22 cellular contexts compared by ENCODE assay signal in the genomic region with DNA sequence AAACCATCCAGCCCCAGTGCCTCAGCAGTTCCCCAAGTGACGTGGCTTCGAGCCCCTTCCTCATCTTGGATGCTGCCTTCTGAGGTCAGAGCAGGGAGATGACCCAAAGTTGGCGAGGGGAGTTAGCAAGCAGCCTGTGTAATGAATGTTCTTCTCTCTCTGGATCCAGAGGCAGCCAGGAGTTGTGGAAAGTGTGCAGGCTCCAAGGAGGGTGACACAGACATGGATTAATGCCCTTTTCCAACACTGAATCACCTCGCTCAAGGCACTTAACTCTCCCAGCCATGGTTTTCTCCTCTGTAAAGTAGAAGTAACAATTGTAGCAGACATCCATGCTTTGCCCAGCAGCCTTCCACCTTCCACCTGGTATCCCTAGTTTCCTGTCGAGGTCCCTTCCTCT.
DNase-seq lines count a peak whose midpoint lies in the region; ATAC-seq, FAIRE-seq and TF ChIP-seq lines count a peak whose summit lies in the region.
"Had no signal": no experiment of that assay in that cellular context is flagged by ENCODE, and none has a peak within 500 bp of the region (broad histone marks: within the 10 kb centered on the region; RNA-seq: fewer than 3 reads in every experiment).

No MANE protein-coding gene starts in this region.

- TF ChIP-seq RAD21 in A549 (conservative IDR thresholded peaks at IDR 0.05 in 1 of 2, IDR thresholded peaks at IDR 0.05 in 1 of 2): no peak
- TF ChIP-seq RAD21 in IMR-90 (IDR thresholded peaks at IDR 0.05; ENCODE audit: low read length): no peak
- no peak for TF ChIP-seq RAD21 in H1 (IDR thresholded peaks at IDR 0.05 in 1 of 2, conservative IDR thresholded peaks at IDR 0.05 in 1 of 2; ENCODE audit: low read depth in 2 of 2, low read length in 2 of 2)

- H3K4me3 ChIP-seq in A549 (no peak overlapping the region), IMR-90 (ENCODE audit: insufficient read depth, low read depth, low read length) (no peak overlapping the region), H1 (ENCODE audit: extremely low read depth in 1 of 4, insufficient read depth in 2 of 4, low read depth in 3 of 4, low read length in 4 of 4) (no peak overlapping the region), ovary (no peak overlapping the region), SJCRH30 (no peak overlapping the region)
- H3K4me3 ChIP-seq: PC-9 had no signal

- H3K4me1 Mint-ChIP-seq in osteocyte (ENCODE audit: unreplicated experiment): no peaks in the 10 kb centered on the region
- H3K4me1 Mint-ChIP-seq: IgD-negative memory B cell had no signal

- 50% methylated on average over 5 of the region's 5 CpGs for WGBS in A549 (ENCODE audit: missing lambda C conversion rate)
- WGBS in IMR-90 (ENCODE audit: extremely low coverage in 2 of 2, insufficient read length in 1 of 2), 2 experiments: no CpG with 5 or more reads among the region's 5 CpGs
- 84% methylated on average over 5 of the region's 5 CpGs; no CpG with 5 or more reads in 1 of the 2 experiments for WGBS in H1 (ENCODE audit: extremely low coverage in 1 of 2, insufficient coverage in 1 of 2, insufficient read length in 1 of 2, insufficient replicate concordance in 2 of 2, low coverage in 1 of 2, low lambda C conversion rate in 2 of 2, missing lambda C conversion rate in 1 of 2), 2 experiments
- 51 to 64% (median 55%) methylated on average over 5 of the region's 5 CpGs for WGBS in ovary, 3 donors

- no peak overlapping the region for H2AK5ac ChIP-seq in IMR-90 (ENCODE audit: low read depth, low read length)
- no peak overlapping the region for H2AK5ac ChIP-seq in H1 (ENCODE audit: low read depth, low read length)

- H3K27ac ChIP-seq in A549 (no peak overlapping the region), IMR-90 (ENCODE audit: insufficient read depth, low read length) (no peak overlapping the region), H1 (ENCODE audit: low read depth, low read length) (no peak overlapping the region), ovary (no peak overlapping the region), SJCRH30 (no peak overlapping the region)
- H3K27ac ChIP-seq: PC-9 had no signal

- peaks cover 33% of the 10 kb centered on the region for H3K27me3 ChIP-seq in IMR-90 (ENCODE audit: control insufficient read depth, insufficient read depth, low read length)
- H3K27me3 ChIP-seq in H1 (replicated peaks in 1 of 4; ENCODE audit: control insufficient read depth in 3 of 4, extremely low read depth in 1 of 4, insufficient read depth in 3 of 4, low read length in 3 of 4): 0 out of 7 replicates have a peak, but pooled peaks cover 0 to 2% (median 0%) of the 10 kb centered on the region in 4 experiments
- no peaks in the 10 kb centered on the region for H3K27me3 ChIP-seq in ovary
- peaks cover 13% of the 10 kb centered on the region for H3K27me3 ChIP-seq in SJCRH30

- H2BK15ac ChIP-seq in IMR-90 (ENCODE audit: low read depth, low read length) (no peak overlapping the region), H1 (ENCODE audit: low read length) (peak overlapping the region; percentile 14; the same call in 1 of the 2 replicates)

- TF ChIP-seq CTCF in A549 (IDR thresholded peaks at IDR 0.05) (no peak), IMR-90 (conservative IDR thresholded peaks at IDR 0.05; ENCODE audit: low read depth, low read length) (no peak), H1 (IDR thresholded peaks at IDR 0.05; ENCODE audit: control extremely low read depth in 1 of 3, insufficient read depth in 1 of 3, low read depth in 1 of 3, low read length in 3 of 3) (no peak), osteocyte (IDR thresholded peaks at IDR 0.05) (no peak), ovary (IDR thresholded peaks at IDR 0.05) (no peak)

- DNase-seq in A549 (ENCODE audit: low read depth in 1 of 2, low spot score in 1 of 2) (no peak), IMR-90 (no peak), H1 (ENCODE audit: low read depth in 1 of 2, low spot score in 2 of 2) (no peak), osteocyte (ENCODE audit: extremely low spot score, unreplicated experiment) (peak; percentile 67), activated gamma-delta T cell treated with Interleukin-2 at 50 U/mL for 16 hours (no peak), ovary (no peak), SJCRH30 (no peak)
- no peak for DNase-seq in activated T-cell treated with anti-CD3 and anti-CD28 coated beads, Interleukin-2, amount 50 U/mL, for 1 hour
- DNase-seq: COR-L47, DMS153, EL, H9, MV-4-11, NCI-H1417 treated with DMSO at 0.1 percent for 48 hours, NCI-H2029, NCI-H510A, NCI-H82, PC-9, SK-N-SH had no signal

- H3K4ac ChIP-seq in IMR-90 (ENCODE audit: low read depth, low read length) (no peak overlapping the region), H1 (replicated peaks; ENCODE audit: insufficient read length, low read depth, low read length) (no peak overlapping the region)

- no peaks in the 10 kb centered on the region for H3K4me1 ChIP-seq in A549
- H3K4me1 ChIP-seq in IMR-90 (ENCODE audit: control insufficient read depth, insufficient read depth, low read length): no peaks in the 10 kb centered on the region
- peaks cover 0 to 3% (median 1%) of the 10 kb centered on the region in 4 experiments; a peak in 3 of 7 replicates for H3K4me1 ChIP-seq in H1 (replicated peaks in 1 of 4; ENCODE audit: control insufficient read depth in 3 of 4, insufficient read depth in 4 of 4, low read length in 3 of 4)
- no peaks in the 10 kb centered on the region for H3K4me1 ChIP-seq in ovary (ENCODE audit: insufficient read depth)
- H3K4me1 ChIP-seq in SJCRH30: no peaks in the 10 kb centered on the region

- H4K20me1 ChIP-seq in IMR-90 (ENCODE audit: insufficient read depth, low read length) (0 out of 2 replicates have a peak, but pooled peaks cover 3% of the 10 kb centered on the region), H1 (replicated peaks in 1 of 2; ENCODE audit: control insufficient read depth in 1 of 2, insufficient read depth in 2 of 2, low read length in 2 of 2) (no peaks in the 10 kb centered on the region)

- H3K4me2 ChIP-seq in A549 (no peak overlapping the region), IMR-90 (ENCODE audit: low read depth, low read length) (no peak overlapping the region), H1 (ENCODE audit: insufficient read depth in 1 of 2, low read depth in 2 of 2, low read length in 2 of 2) (no peak overlapping the region)
- H3K4me2 ChIP-seq: PC-9, SK-N-SH had no signal

- in situ Hi-C loops in IMR-90 (cut with MboI; ENCODE audit: low sequenced_read_pairs): no loop called here

- no TSS peak for BruUV-seq in IMR-90 (replicated peaks; lab: Mats Ljungman, UMichigan)

- H3K27me3 Mint-ChIP-seq in osteocyte (ENCODE audit: unreplicated experiment): peaks cover 56% of the 10 kb centered on the region

- no peak overlapping the region for H3K56ac ChIP-seq in IMR-90 (ENCODE audit: extremely low read depth, insufficient read depth, low read length)
- no peak overlapping the region for H3K56ac ChIP-seq in H1 (replicated peaks; ENCODE audit: insufficient read length, low read depth, low read length)

- H2BK120ac ChIP-seq in IMR-90 (ENCODE audit: low read depth, low read length) (no peak overlapping the region), H1 (replicated peaks; ENCODE audit: low read depth, low read length) (no peak overlapping the region)

- no peak overlapping the region for H4K5ac ChIP-seq in IMR-90 (ENCODE audit: low read depth, low read length)
- H4K5ac ChIP-seq in H1 (ENCODE audit: insufficient read length, low read depth, low read length): no peak overlapping the region

- H3K9me3 ChIP-seq in A549: no peaks in the 10 kb centered on the region
- no peaks in the 10 kb centered on the region for H3K9me3 ChIP-seq in IMR-90 (ENCODE audit: control insufficient read depth, insufficient read depth, low read length)
- no peaks in the 10 kb centered on the region for H3K9me3 ChIP-seq in H1 (ENCODE audit: insufficient read depth in 2 of 2, low read depth in 1 of 2, low read length in 1 of 2)
- H3K9me3 ChIP-seq in ovary: no peaks in the 10 kb centered on the region
- H3K9me3 ChIP-seq in SJCRH30 (replicated peaks): no peaks in the 10 kb centered on the region
- H3K9me3 ChIP-seq: SK-N-SH had no signal

- TF ChIP-seq EP300 in A549 (IDR thresholded peaks at IDR 0.05): no peak
- TF ChIP-seq EP300 in H1 (IDR thresholded peaks at IDR 0.05; ENCODE audit: borderline replicate concordance in 1 of 2, low read depth in 2 of 2, low read length in 2 of 2): no peak
- no peak for TF ChIP-seq EP300 in ovary (IDR thresholded peaks at IDR 0.05)

- H3K9ac ChIP-seq in IMR-90 (ENCODE audit: low read depth, low read length): no peak overlapping the region
- no peak overlapping the region for H3K9ac ChIP-seq in H1 (replicated peaks in 1 of 4; ENCODE audit: extremely low read depth in 1 of 4, low read depth in 3 of 4, low read length in 3 of 4)
- H3K9ac ChIP-seq: SK-N-SH had no signal

- H3K23ac ChIP-seq in IMR-90 (ENCODE audit: low read depth, low read length) (no peak overlapping the region), H1 (ENCODE audit: insufficient read length) (no peak overlapping the region)

- FAIRE-seq in A549 (lab: Jason Lieb, UNC) (no peak), H1 (lab: Jason Lieb, UNC) (no peak)
- FAIRE-seq: A204.1 had no signal

- H3K18ac ChIP-seq in IMR-90 (ENCODE audit: low read depth, low read length): no peak overlapping the region
- no peak overlapping the region; the same call in 1 of the 2 replicates for H3K18ac ChIP-seq in H1 (ENCODE audit: extremely low read depth, low read length)

- peak overlapping the region; percentile 28 for H2AK9ac ChIP-seq in IMR-90 (replicated peaks; ENCODE audit: low read depth, low read length, poor library complexity)

- dilution Hi-C loops in IMR-90 (cut with HindIII; ENCODE audit: low sequenced_read_pairs, unreplicated experiment): no loop called here

- H4K8ac ChIP-seq in IMR-90 (ENCODE audit: low read depth in 2 of 2, low read length in 2 of 2) (no peak overlapping the region), H1 (ENCODE audit: extremely low read depth, insufficient read depth, low read length) (no peak overlapping the region)

- intact Hi-C loops in IMR-90 (cut with micrococcal nuclease) (no loop called here), ovary (cut with DNase I) (no loop called here)

- no peak overlapping the region for H3K27ac Mint-ChIP-seq in osteocyte (ENCODE audit: unreplicated experiment)
- H3K27ac Mint-ChIP-seq: IgD-negative memory B cell had no signal

- H3K9me1 ChIP-seq in IMR-90 (ENCODE audit: insufficient read depth, low read length): no peaks in the 10 kb centered on the region

- H3K23me2 ChIP-seq in H1 (ENCODE audit: low read depth, low read length): peaks cover 3% of the 10 kb centered on the region

- no peak overlapping the region for H4K91ac ChIP-seq in IMR-90 (ENCODE audit: insufficient read depth, low read depth, low read length)
- no peak overlapping the region for H4K91ac ChIP-seq in H1 (replicated peaks; ENCODE audit: insufficient read length, low read length)

- H2AFZ ChIP-seq in IMR-90 (replicated peaks; ENCODE audit: low read length, poor library complexity): no peak overlapping the region
- H2AFZ ChIP-seq in H1 (ENCODE audit: low read length): 0 out of 2 replicates have a peak overlapping the region, but pooled peaks have one; percentile 23
- H2AFZ ChIP-seq: PC-9 had no signal

- POLR2A ChIA-PET in A549 (lab: Yijun Ruan, JAX) (no interaction called here), IMR-90 (lab: Charles Lee; ENCODE audit: unreplicated experiment) (no interaction called here), H1 (lab: Charles Lee; ENCODE audit: partially characterized antibody) (interaction anchor here (1.5 kb wide), 1 partner anchor 11 kb away, joined by 4 read pairs; no protein-coding TSS in a partner anchor)

- H2BK12ac ChIP-seq in H1 (ENCODE audit: low read depth, low read length): peak overlapping the region; percentile 31; the same call in 1 of the 2 replicates

- CTCF ChIA-PET in A549 (lab: Yijun Ruan, JAX) (interaction anchor here (1.2 to 3.6 kb wide), 4 partner anchors 10 to 74 kb away, joined by 3 to 15 read pairs (median 4); no protein-coding TSS in a partner anchor), IMR-90 (lab: Yijun Ruan, JAX) (no interaction called here), H1 (lab: Charles Lee; ENCODE audit: partially characterized antibody) (interaction anchor here (0.7 to 3.6 kb wide), 11 partner anchors 11 to 83 kb away, joined by 3 to 23 read pairs (median 6); no protein-coding TSS in a partner anchor)

- H3K9me3 Mint-ChIP-seq in osteocyte (ENCODE audit: unreplicated experiment): no peaks in the 10 kb centered on the region
- H3K9me3 Mint-ChIP-seq: H9, IgD-negative memory B cell had no signal

- H3K36me3 ChIP-seq in IMR-90 (ENCODE audit: control insufficient read depth, insufficient read depth, low read length) (no peaks in the 10 kb centered on the region), H1 (ENCODE audit: control insufficient read depth in 2 of 4, insufficient read depth in 4 of 4, low read length in 3 of 4) (no peaks in the 10 kb centered on the region), ovary (no peaks in the 10 kb centered on the region), SJCRH30 (no peaks in the 10 kb centered on the region)

- H3K36me3 Mint-ChIP-seq in osteocyte (ENCODE audit: unreplicated experiment): no peaks in the 10 kb centered on the region
- H3K36me3 Mint-ChIP-seq: IgD-negative memory B cell had no signal

- no peak for TF ChIP-seq POLR2A in A549 (IDR thresholded peaks at IDR 0.05; ENCODE audit: low read length)
- no peak for TF ChIP-seq POLR2A in IMR-90 (IDR thresholded peaks at IDR 0.05; ENCODE audit: low read depth, low read length)
- TF ChIP-seq POLR2A in H1 (IDR thresholded peaks at IDR 0.05; ENCODE audit: control extremely low read depth in 1 of 2, low read depth in 2 of 2, low read length in 2 of 2): no peak
- TF ChIP-seq POLR2A in ovary (IDR thresholded peaks at IDR 0.05): no peak

- no peak overlapping the region for H3K14ac ChIP-seq in IMR-90 (replicated peaks; ENCODE audit: low read depth, low read length)
- H3K14ac ChIP-seq in H1 (ENCODE audit: insufficient read length): no peak overlapping the region

- no peaks in the 10 kb centered on the region for H3K79me2 ChIP-seq in H1 (ENCODE audit: control insufficient read depth in 1 of 2, insufficient read depth in 2 of 2, low read length in 2 of 2)

- peak; percentile 30 to 32; a peak in 4 of 6 replicates for ATAC-seq in A549
- no peak for ATAC-seq in IMR-90 (ENCODE audit: low read depth)
- ATAC-seq: Right ventricle myocardium inferior had no signal

- no peak overlapping the region for H2BK5ac ChIP-seq in IMR-90 (ENCODE audit: low read depth, low read length, poor library complexity, severe bottlenecking)
- H2BK5ac ChIP-seq in H1 (ENCODE audit: low read depth, low read length): no peak overlapping the region

- no peak overlapping the region for H3K4me3 Mint-ChIP-seq in osteocyte (ENCODE audit: unreplicated experiment)
- H3K4me3 Mint-ChIP-seq: IgD-negative memory B cell had no signal

- H2BK20ac ChIP-seq in IMR-90 (ENCODE audit: low read depth, low read length): no peak overlapping the region
- peak overlapping the region; percentile 48; the same call in 1 of the 2 replicates for H2BK20ac ChIP-seq in H1 (ENCODE audit: low read length)

- H3K79me1 ChIP-seq in IMR-90 (ENCODE audit: low read depth in 1 of 2, low read length in 2 of 2) (no peaks in the 10 kb centered on the region), H1 (ENCODE audit: low read depth, low read length) (no peaks in the 10 kb centered on the region)
